13 cellular contexts compared by ENCODE assay signal in the genomic region with DNA sequence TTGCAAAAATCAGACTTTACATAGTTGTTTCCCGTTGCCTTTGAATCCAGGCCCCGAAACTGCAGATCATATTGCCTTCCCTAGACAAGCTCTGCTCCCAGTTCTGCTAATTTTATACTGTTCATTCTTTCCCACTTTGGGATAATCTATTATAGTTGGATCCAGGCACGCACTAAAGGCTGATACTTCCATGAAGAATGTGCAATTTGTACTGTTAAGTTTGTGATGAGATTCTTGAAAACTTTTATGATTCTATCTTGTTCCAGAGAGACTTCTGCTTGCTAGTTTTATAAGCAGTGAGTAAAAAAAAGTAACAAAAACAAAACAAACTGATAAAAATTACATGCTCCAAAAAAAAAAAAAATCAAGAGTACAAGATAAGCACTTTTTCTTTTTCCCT.
A peak's percentile ranks its signal among the peaks of the same experiment; 100 is the strongest.
DNase-seq lines count a peak whose midpoint lies in the region; ATAC-seq and TF ChIP-seq lines count a peak whose summit lies in the region.
"Had no signal": no experiment of that assay in that cellular context is flagged by ENCODE, and none has a peak within 500 bp of the region (broad histone marks: within the 10 kb centered on the region; RNA-seq: fewer than 3 reads in every experiment).

No MANE protein-coding gene starts in this region.

- DNase-seq in activated CD4-positive, alpha-beta T cell treated with anti-CD3 and anti-CD28 coated beads, Interleukin-2, amount 10 ng/mL, durations not matched to agents 7 days and 5 days: no peak
- DNase-seq in activated CD4-positive, alpha-beta T cell treated with anti-CD3 and anti-CD28 coated beads for 48 hours: no peak
- DNase-seq in ascending aorta (ENCODE audit: low spot score in 2 of 2) (no peak), hepatocyte (ENCODE audit: low spot score) (peak; percentile 19), tibial artery (no peak), COLO668 (lab: John Stamatoyannopoulos, UW; ENCODE audit: unreplicated experiment) (no peak), foreskin keratinocyte (no peak), LoVo (ENCODE audit: low spot score) (no peak)
- DNase-seq: foreskin melanocyte; occipital lobe; stimulated activated CD4-positive, alpha-beta T cell treated with anti-CD3 and anti-CD28 coated beads, Interleukin-4, amount 100 ng/mL, for 24 hours had no signal

- peak overlapping the region; percentile 63 for H3K27ac Mint-ChIP-seq in activated CD4-positive, alpha-beta T cell treated with anti-CD3 and anti-CD28 coated beads, Interleukin-2, amount 10 ng/mL, durations not matched to agents 7 days and 5 days

- H3K4me1 Mint-ChIP-seq in activated CD4-positive, alpha-beta T cell treated with anti-CD3 and anti-CD28 coated beads, Interleukin-2, amount 10 ng/mL, durations not matched to agents 7 days and 5 days: peaks cover 47% of the 10 kb centered on the region

- H4K20me1 ChIP-seq in hepatocyte (ENCODE audit: insufficient read depth, poor library complexity, severe bottlenecking): no peaks in the 10 kb centered on the region

- TF ChIP-seq CTCF in ascending aorta (IDR thresholded peaks at IDR 0.05) (no peak), hepatocyte (IDR thresholded peaks at IDR 0.05; ENCODE audit: poor library complexity) (no peak), tibial artery (IDR thresholded peaks at IDR 0.05) (no peak), foreskin keratinocyte (conservative IDR thresholded peaks at IDR 0.05) (no peak)

- H3K27me3 ChIP-seq in ascending aorta (no peaks in the 10 kb centered on the region), hepatocyte (no peaks in the 10 kb centered on the region), tibial artery (no peaks in the 10 kb centered on the region), foreskin keratinocyte (no peaks in the 10 kb centered on the region)
- H3K27me3 ChIP-seq: cardiac muscle cell had no signal

- peaks cover 56% of the 10 kb centered on the region for H3K36me3 Mint-ChIP-seq in activated CD4-positive, alpha-beta T cell treated with anti-CD3 and anti-CD28 coated beads, Interleukin-2, amount 10 ng/mL, durations not matched to agents 7 days and 5 days (ENCODE audit: low read depth)

- no peak overlapping the region for H2AFZ ChIP-seq in hepatocyte

- H3K4me3 Mint-ChIP-seq in activated CD4-positive, alpha-beta T cell treated with anti-CD3 and anti-CD28 coated beads, Interleukin-2, amount 10 ng/mL, durations not matched to agents 7 days and 5 days: no peak overlapping the region

- H3K9me3 Mint-ChIP-seq in activated CD4-positive, alpha-beta T cell treated with anti-CD3 and anti-CD28 coated beads, Interleukin-2, amount 10 ng/mL, durations not matched to agents 7 days and 5 days: peaks cover 8% of the 10 kb centered on the region

- intact Hi-C loops in ascending aorta (cut with DNase I): no loop called here
- intact Hi-C loops in tibial artery (cut with DNase I; ENCODE audit: low total_unique reads): no loop called here

- 47% methylated on average over 3 of the region's 3 CpGs for WGBS in hepatocyte (ENCODE audit: low lambda C conversion rate, missing lambda C conversion rate)

- H3K4me3 ChIP-seq in ascending aorta: no peak overlapping the region
- H3K4me3 ChIP-seq in hepatocyte: no peak overlapping the region
- no peak overlapping the region for H3K4me3 ChIP-seq in tibial artery
- H3K4me3 ChIP-seq: cardiac muscle cell had no signal

- no peaks in the 10 kb centered on the region for H3K36me3 ChIP-seq in ascending aorta
- no peaks in the 10 kb centered on the region for H3K36me3 ChIP-seq in hepatocyte (replicated peaks; ENCODE audit: insufficient read depth, low read depth)
- H3K36me3 ChIP-seq in tibial artery: no peaks in the 10 kb centered on the region
- H3K36me3 ChIP-seq: cardiac muscle cell had no signal

- peaks cover 3 to 18% of the 10 kb centered on the region in 2 donors for H3K4me1 ChIP-seq in ascending aorta
- peaks cover 47% of the 10 kb centered on the region for H3K4me1 ChIP-seq in hepatocyte (ENCODE audit: insufficient read depth)
- H3K4me1 ChIP-seq in tibial artery: peaks cover 0 to 77% (median 26%) of the 10 kb centered on the region in 4 donors
- H3K4me1 ChIP-seq in foreskin keratinocyte: no peaks in the 10 kb centered on the region

- no peaks in the 10 kb centered on the region for H3K9me3 ChIP-seq in ascending aorta
- H3K9me3 ChIP-seq in hepatocyte (ENCODE audit: low read depth): no peaks in the 10 kb centered on the region
- no peaks in the 10 kb centered on the region for H3K9me3 ChIP-seq in tibial artery

- POLR2A ChIA-PET in activated CD4-positive, alpha-beta T cell treated with anti-CD3 and anti-CD28 coated beads, Interleukin-2, amount 10 ng/mL, durations not matched to agents 7 days and 5 days (lab: Charles Lee): no interaction called here

- H3K79me2 ChIP-seq in hepatocyte: no peaks in the 10 kb centered on the region

- CTCF ChIA-PET in activated CD4-positive, alpha-beta T cell treated with anti-CD3 and anti-CD28 coated beads, Interleukin-2, amount 10 ng/mL, durations not matched to agents 7 days and 5 days (lab: Charles Lee): no interaction called here

- ATAC-seq in foreskin keratinocyte: no peak
- ATAC-seq: Panc1 had no signal

- H3K27ac ChIP-seq in ascending aorta (peak overlapping the region; percentile 23 to 52), hepatocyte (peak overlapping the region; percentile 42), tibial artery (peak overlapping the region; percentile 58 to 66), foreskin keratinocyte (no peak overlapping the region)
- H3K27ac ChIP-seq: cardiac muscle cell had no signal

- no peaks in the 10 kb centered on the region for H3K9me2 ChIP-seq in hepatocyte (replicated peaks; ENCODE audit: insufficient read depth)

- peak overlapping the region; percentile 32 for H3K4me2 ChIP-seq in hepatocyte

- H3K27me3 Mint-ChIP-seq in activated CD4-positive, alpha-beta T cell treated with anti-CD3 and anti-CD28 coated beads, Interleukin-2, amount 10 ng/mL, durations not matched to agents 7 days and 5 days: no peaks in the 10 kb centered on the region
